In the genomic region with DNA sequence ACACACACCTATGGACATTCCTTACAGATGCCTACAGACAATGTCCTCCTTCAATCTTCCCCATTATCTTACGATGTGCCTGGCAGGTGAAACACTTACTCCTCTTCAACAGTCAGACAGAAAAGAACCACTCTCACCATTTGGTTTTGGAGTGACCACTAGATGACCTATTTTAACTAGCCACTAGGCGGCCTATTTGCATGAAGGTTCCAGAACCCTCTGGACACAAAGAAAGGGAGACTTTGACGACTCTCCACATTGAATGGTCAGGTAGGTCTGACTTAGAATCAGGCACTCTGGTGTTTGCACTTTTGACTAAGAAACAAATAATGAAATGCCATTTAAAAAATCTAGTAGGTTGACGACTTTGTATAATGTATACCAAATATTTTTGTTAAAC, we compare ENCODE assay signal across 13 cellular contexts. TPM values are rescaled to one million over a fixed set of nuclear protein-coding genes. Genes with fewer than 3 reads are reported as not detected.
DNase-seq lines count a peak whose midpoint lies in the region; ATAC-seq, FAIRE-seq and TF ChIP-seq lines count a peak whose summit lies in the region.
"Had no signal": no experiment of that assay in that cellular context is flagged by ENCODE, and none has a peak within 500 bp of the region (broad histone marks: within the 10 kb centered on the region; RNA-seq: fewer than 3 reads in every experiment).

No MANE protein-coding gene starts in this region.

- H3K4me3 Mint-ChIP-seq in stimulated activated naive CD8-positive, alpha-beta T cell treated with anti-CD3 and anti-CD28 coated beads, Interleukin-15, amount 100 ng/mL, for 72 hours, result no peak overlapping the region
- H3K4me3 Mint-ChIP-seq: activated naive CD8-positive, alpha-beta T cell treated with anti-CD3 and anti-CD28 coated beads, Interleukin-2, amount 50 U/mL, for 24 hours; naive B cell had no signal

- POLR2A ChIA-PET in GM12878 (lab: Charles Lee), result no interaction called here

- in situ Hi-C loops in GM12878 (cut with MboI), result no loop called here

- H3K9ac ChIP-seq in GM12878 (ENCODE audit: control insufficient read depth, insufficient read depth, low read length) (no peak overlapping the region), liver (ENCODE audit: low read depth in 1 of 2, low read length in 2 of 2) (no peak overlapping the region)

- no peaks in the 10 kb centered on the region for H3K27me3 Mint-ChIP-seq in stimulated activated naive CD8-positive, alpha-beta T cell treated with anti-CD3 and anti-CD28 coated beads, Interleukin-15, amount 100 ng/mL, for 72 hours
- H3K27me3 Mint-ChIP-seq: activated naive CD8-positive, alpha-beta T cell treated with anti-CD3 and anti-CD28 coated beads, Interleukin-2, amount 50 U/mL, for 24 hours had no signal

- intact Hi-C loops in GM12878 (cut with micrococcal nuclease; ENCODE audit: unreplicated experiment), result no loop called here
- intact Hi-C loops in testis (cut with DNase I; ENCODE audit: low total_unique reads), result no loop called here

- TF ChIP-seq RAD21 in GM12878 (IDR thresholded peaks at IDR 0.05; ENCODE audit: insufficient read depth, low read depth, low read length) (0 out of 2 replicates have a peak, but pooled peaks have one; percentile 15), liver (IDR thresholded peaks at IDR 0.05) (peak in 1 of 2 donors; percentile 48)

- H3K36me3 ChIP-seq in GM12878 (ENCODE audit: control insufficient read depth in 2 of 2, insufficient read depth in 2 of 2, low read length in 1 of 2), result no peaks in the 10 kb centered on the region
- no peaks in the 10 kb centered on the region for H3K36me3 ChIP-seq in liver (ENCODE audit: control insufficient read depth in 4 of 4, insufficient read depth in 3 of 4, low read depth in 1 of 4, low read length in 3 of 4)
- H3K36me3 ChIP-seq in testis (ENCODE audit: low read depth, missing control alignments), result no peaks in the 10 kb centered on the region

- FAIRE-seq in GM12878 (lab: Jason Lieb, UNC), result no peak
- FAIRE-seq: D721Med had no signal

- no TSS peak for BruUV-seq in GM12878 (replicated peaks; lab: Mats Ljungman, UMichigan)

- DNase-seq in AG20443 (ENCODE audit: low spot score), result peak; percentile 41
- peak; percentile 39 for DNase-seq in HuH-7.5 (ENCODE audit: low spot score)
- DNase-seq in GM12878 (ENCODE audit: low read depth, low spot score), result no peak
- no peak for DNase-seq in stimulated activated naive CD8-positive, alpha-beta T cell treated with anti-CD3 and anti-CD28 coated beads, Interleukin-15, amount 100 ng/mL, for 72 hours
- no peak for DNase-seq in DMS153 treated with DMSO at 0.1 percent for 48 hours (lab: John Stamatoyannopoulos, UW; ENCODE audit: unreplicated experiment)
- DNase-seq in testis, result no peak
- no peak for DNase-seq in cortex of kidney (lab: John Stamatoyannopoulos, UW)
- DNase-seq: activated naive CD8-positive, alpha-beta T cell treated with anti-CD3 and anti-CD28 coated beads, Interleukin-2, amount 50 U/mL, for 24 hours; naive B cell; NCI-H1436; SIG-M5 had no signal

- H4K20me1 ChIP-seq in GM12878 (ENCODE audit: control insufficient read depth, insufficient read depth), result no peaks in the 10 kb centered on the region

- no peak overlapping the region for H2AFZ ChIP-seq in GM12878 (ENCODE audit: control insufficient read depth, low read depth, low read length)

- H3K4me1 ChIP-seq in GM12878 (ENCODE audit: control insufficient read depth, insufficient read depth, low read length) (no peaks in the 10 kb centered on the region), liver (ENCODE audit: control insufficient read depth in 4 of 4, insufficient read depth in 4 of 4, low read length in 3 of 4) (no peaks in the 10 kb centered on the region), testis (peaks cover 3% of the 10 kb centered on the region)

- RAD21 ChIA-PET in GM12878 (lab: Charles Lee; ENCODE audit: unreplicated experiment), result no interaction called here

- H3K27ac ChIP-seq in GM12878 (ENCODE audit: control insufficient read depth, insufficient read depth) (no peak overlapping the region), liver (ENCODE audit: low read depth in 1 of 2, low read length in 2 of 2) (no peak overlapping the region), testis (no peak overlapping the region)

- H3K79me2 ChIP-seq in GM12878 (ENCODE audit: control insufficient read depth, insufficient read depth, low read length), result no peaks in the 10 kb centered on the region

- TF ChIP-seq CTCF in GM12878 (IDR thresholded peaks at IDR 0.05 in 2 of 3, conservative IDR thresholded peaks at IDR 0.05 in 1 of 3; ENCODE audit: control insufficient read depth in 2 of 3, extremely low read depth in 1 of 3, insufficient read depth in 1 of 3, low read depth in 3 of 3, low read length in 3 of 3) (peak in 1 of 3 experiments; percentile 15; a peak in 1 of 6 replicates), liver (IDR thresholded peaks at IDR 0.05; ENCODE audit: low read depth, low read length, missing input control) (peak; percentile 14), testis (IDR thresholded peaks at IDR 0.05) (no peak)

- no peaks in the 10 kb centered on the region for H3K9me3 Mint-ChIP-seq in stimulated activated naive CD8-positive, alpha-beta T cell treated with anti-CD3 and anti-CD28 coated beads, Interleukin-15, amount 100 ng/mL, for 72 hours
- H3K9me3 Mint-ChIP-seq: activated naive CD8-positive, alpha-beta T cell treated with anti-CD3 and anti-CD28 coated beads, Interleukin-2, amount 50 U/mL, for 24 hours had no signal

- peak overlapping the region in 1 of 2 donors; percentile 14 for H3K27ac Mint-ChIP-seq in stimulated activated naive CD8-positive, alpha-beta T cell treated with anti-CD3 and anti-CD28 coated beads, Interleukin-15, amount 100 ng/mL, for 72 hours
- H3K27ac Mint-ChIP-seq: activated naive CD8-positive, alpha-beta T cell treated with anti-CD3 and anti-CD28 coated beads, Interleukin-2, amount 50 U/mL, for 24 hours had no signal

- SMC1A ChIA-PET in GM12878 (lab: Charles Lee; ENCODE audit: uncharacterized antibody, unreplicated experiment), result no interaction called here

- no peaks in the 10 kb centered on the region for H3K27me3 ChIP-seq in GM12878 (replicated peaks in 1 of 2; ENCODE audit: control insufficient read depth in 2 of 2, insufficient read depth in 2 of 2, low read length in 1 of 2)
- no peaks in the 10 kb centered on the region for H3K27me3 ChIP-seq in liver (ENCODE audit: control insufficient read depth in 4 of 4, insufficient read depth in 4 of 4, low read length in 3 of 4)
- H3K27me3 ChIP-seq in testis, result no peaks in the 10 kb centered on the region

- no peak for TF ChIP-seq POLR2A in GM12878 (IDR thresholded peaks at IDR 0.05; ENCODE audit: low read depth, low read length)
- no peak for TF ChIP-seq POLR2A in testis (IDR thresholded peaks at IDR 0.05)

- H3K4me2 ChIP-seq in GM12878 (ENCODE audit: control insufficient read depth, insufficient read depth), result no peak overlapping the region

- H3K9me3 ChIP-seq in GM12878 (replicated peaks; ENCODE audit: control insufficient read depth, insufficient read depth, low read length), result no peaks in the 10 kb centered on the region
- H3K9me3 ChIP-seq in liver (ENCODE audit: control insufficient read depth in 4 of 4, low read length in 3 of 4), result no peaks in the 10 kb centered on the region
- no peaks in the 10 kb centered on the region for H3K9me3 ChIP-seq in testis

- no peak for TF ChIP-seq EP300 in GM12878 (IDR thresholded peaks at IDR 0.05; ENCODE audit: borderline replicate concordance in 1 of 2, control insufficient read depth in 1 of 2, low read depth in 2 of 2, low read length in 2 of 2)

- peak; percentile 72 for ATAC-seq in GM12878
- no peak for ATAC-seq in stimulated activated naive CD8-positive, alpha-beta T cell treated with anti-CD3 and anti-CD28 coated beads, Interleukin-15, amount 100 ng/mL, for 72 hours
- ATAC-seq: activated naive CD8-positive, alpha-beta T cell treated with anti-CD3 and anti-CD28 coated beads, Interleukin-2, amount 50 U/mL, for 24 hours had no signal

- H3K4me1 Mint-ChIP-seq in stimulated activated naive CD8-positive, alpha-beta T cell treated with anti-CD3 and anti-CD28 coated beads, Interleukin-15, amount 100 ng/mL, for 72 hours, result peaks cover 10% of the 10 kb centered on the region
- H3K4me1 Mint-ChIP-seq: activated naive CD8-positive, alpha-beta T cell treated with anti-CD3 and anti-CD28 coated beads, Interleukin-2, amount 50 U/mL, for 24 hours; naive B cell had no signal

- 46% methylated on average over 4 of the region's 4 CpGs for WGBS in GM12878 (ENCODE audit: insufficient coverage, insufficient replicate concordance, low lambda C conversion rate, missing lambda C conversion rate)
- whole genome bisulfite sequencing in liver, result 72% methylated on average over 4 of the region's 4 CpGs
- 81 to 82% methylated on average over 4 of the region's 4 CpGs for WGBS in testis, 2 donors

- CTCF ChIA-PET in GM12878 (lab: Yijun Ruan, JAX), result no interaction called here

- no peak overlapping the region for H3K4me3 ChIP-seq in GM12878
- H3K4me3 ChIP-seq in liver (ENCODE audit: low read depth in 1 of 3, low read length in 3 of 3), result no peak overlapping the region
- no peak overlapping the region for H3K4me3 ChIP-seq in testis

RNA-seq across cellular contexts. Expression of a gene that starts 42.0 kb away (rescaled TPM):
- total RNA-seq in GM12878 (2013; cell fraction: nucleolus; rRNA removed), result not detected in 2 replicates
- 0.38 TPM in 1 of 2 replicates, not detected in the other for total RNA-seq in GM12878 (2014; rRNA removed)
- 0.09 TPM in 1 of 2 replicates, not detected in the other for total RNA-seq in GM12878 (2014; rRNA removed; fragmentation: Illumina TruSeq; extraction: Trizol)
- total RNA-seq in GM12878 (2021), result 0.19 TPM in 1 of 2 replicates, not detected in the other
- not detected for polyA plus RNA-seq in GM12878 (2011; ENCODE audit: low read depth)
- polyA plus RNA-seq in GM12878 (2011; rRNA removed), result 0.07 and 0.08 TPM in 2 replicates
- 0.03 and 0.08 TPM in 2 replicates for polyA plus RNA-seq in GM12878 (2011; cell fraction: cytosol; rRNA removed)
- polyA plus RNA-seq in GM12878 (2011; cell fraction: nucleus; rRNA removed), result 0.13 TPM in 2 replicates
- polyA plus RNA-seq in GM12878 (2012), result not detected in 2 replicates
- 0.07 TPM in 1 of 2 replicates, not detected in the other for polyA plus RNA-seq in GM12878 (2014; fragmentation: Illumina TruSeq; extraction: Trizol)
- under 1 TPM; 0.09 to 0.16 TPM for polyA plus RNA-seq in GM12878 (2014; fragmentation: Nextera tagmentation; extraction: Ambion mirVana)
- polyA plus RNA-seq in GM12878 (2014; rRNA removed), result 0.06 and 0.16 TPM in 2 replicates
- polyA plus RNA-seq in GM12878 (2016; fragmentation: Nextera tagmentation; extraction: Ambion mirVana), result under 1 TPM; 0.09 to 0.25 TPM
- not detected in 2 replicates for polyA minus RNA-seq in GM12878 (2011; rRNA and poly(A)+ RNA removed)
- polyA minus RNA-seq in GM12878 (2011; cell fraction: cytosol; rRNA and poly(A)+ RNA removed), result not detected in 2 replicates
- not detected in 2 replicates for polyA minus RNA-seq in GM12878 (2011; cell fraction: nucleus; rRNA and poly(A)+ RNA removed)
- under 1 TPM in 1 of 2 donors, not detected in 1; 0.08 TPM for total RNA-seq in liver
- 1 to 10 TPM in 1 of 2 donors, under 1 TPM in 1; 0.58 to 3.1 TPM for polyA plus RNA-seq in liver
- 10 to 100 TPM; 11.4 to 19.9 TPM for total RNA-seq in testis
- 31.6 TPM for polyA plus RNA-seq in testis (ENCODE audit: insufficient read depth, low read depth, low replicate concordance)

RNA-seq across cellular contexts. Expression of a gene that starts 48.8 kb away (rescaled TPM):
- 0.20 and 0.21 TPM in 2 replicates for total RNA-seq in GM12878 (2013; cell fraction: nucleolus; rRNA removed)
- total RNA-seq in GM12878 (2014; rRNA removed) (under 0.01 TPM in 1 of 2 replicates, not detected in the other), GM12878 (2014; rRNA removed; fragmentation: Illumina TruSeq; extraction: Trizol) (not detected in 2 replicates), GM12878 (2021) (not detected in 2 replicates), liver (under 1 TPM in 1 of 2 donors, not detected in 1; under 0.01 TPM), testis (under 1 TPM; 0.19 to 0.39 TPM)
- not detected for polyA plus RNA-seq in GM12878 (2011; ENCODE audit: low read depth)
- polyA plus RNA-seq in GM12878 (2011; rRNA removed) (0.07 and 0.08 TPM in 2 replicates), GM12878 (2014; fragmentation: Illumina TruSeq; extraction: Trizol) (0.02 TPM in 1 of 2 replicates, not detected in the other), GM12878 (2014; fragmentation: Nextera tagmentation; extraction: Ambion mirVana) (not detected), GM12878 (2014; rRNA removed) (0.01 TPM in 1 of 2 replicates, not detected in the other), GM12878 (2016; fragmentation: Nextera tagmentation; extraction: Ambion mirVana) (not detected), liver (not detected), testis (ENCODE audit: insufficient read depth, low read depth, low replicate concordance) (0.16 TPM)
- polyA plus RNA-seq in GM12878 (2011; cell fraction: cytosol; rRNA removed), result 0.03 and 0.07 TPM in 2 replicates
- polyA plus RNA-seq in GM12878 (2011; cell fraction: nucleus; rRNA removed), result 0.04 and 0.06 TPM in 2 replicates
- polyA plus RNA-seq in GM12878 (2012), result not detected in 2 replicates
- 0.21 and 0.29 TPM in 2 replicates for polyA minus RNA-seq in GM12878 (2011; rRNA and poly(A)+ RNA removed)
- polyA minus RNA-seq in GM12878 (2011; cell fraction: cytosol; rRNA and poly(A)+ RNA removed), result 0.13 TPM in 1 of 2 replicates, not detected in the other
- 0.10 and 0.12 TPM in 2 replicates for polyA minus RNA-seq in GM12878 (2011; cell fraction: nucleus; rRNA and poly(A)+ RNA removed)

RNA-seq across cellular contexts. Expression of a gene that starts 51.8 kb away (rescaled TPM):
- 7.2 and 7.7 TPM in 2 replicates for total RNA-seq in GM12878 (2013; cell fraction: nucleolus; rRNA removed)
- total RNA-seq in GM12878 (2014; rRNA removed) (98.6 and 104 TPM in 2 replicates), GM12878 (2014; rRNA removed; fragmentation: Illumina TruSeq; extraction: Trizol) (81.9 and 82.3 TPM in 2 replicates), GM12878 (2021) (68.5 and 69.3 TPM in 2 replicates), liver (10 to 100 TPM; 32.5 to 47.9 TPM), testis (10 to 100 TPM; 60.3 to 71.3 TPM)
- 27.6 TPM for polyA plus RNA-seq in GM12878 (2011; ENCODE audit: low read depth)
- polyA plus RNA-seq in GM12878 (2011; rRNA removed) (108 and 128 TPM in 2 replicates), GM12878 (2014; fragmentation: Illumina TruSeq; extraction: Trizol) (78.8 and 80.0 TPM in 2 replicates), GM12878 (2014; fragmentation: Nextera tagmentation; extraction: Ambion mirVana) (100 to 1,000 TPM; 148 to 203 TPM), GM12878 (2014; rRNA removed) (106 and 124 TPM in 2 replicates), GM12878 (2016; fragmentation: Nextera tagmentation; extraction: Ambion mirVana) (100 to 1,000 TPM; 174 to 177 TPM), liver (10 to 100 TPM; 36.0 to 61.9 TPM), testis (ENCODE audit: insufficient read depth, low read depth, low replicate concordance) (73.9 TPM)
- polyA plus RNA-seq in GM12878 (2011; cell fraction: cytosol; rRNA removed), result 71.8 and 90.7 TPM in 2 replicates
- polyA plus RNA-seq in GM12878 (2011; cell fraction: nucleus; rRNA removed), result 56.8 and 59.3 TPM in 2 replicates
- polyA plus RNA-seq in GM12878 (2012), result 46.6 and 58.0 TPM in 2 replicates
- polyA minus RNA-seq in GM12878 (2011; rRNA and poly(A)+ RNA removed), result 33.0 and 37.8 TPM in 2 replicates
- polyA minus RNA-seq in GM12878 (2011; cell fraction: cytosol; rRNA and poly(A)+ RNA removed), result 12.4 and 18.0 TPM in 2 replicates
- polyA minus RNA-seq in GM12878 (2011; cell fraction: nucleus; rRNA and poly(A)+ RNA removed), result 11.7 and 14.4 TPM in 2 replicates

RNA-seq across cellular contexts. Expression of a gene that starts 52.6 kb away (rescaled TPM):
- 171 and 186 TPM in 2 replicates for total RNA-seq in GM12878 (2013; cell fraction: nucleolus; rRNA removed)
- total RNA-seq in GM12878 (2014; rRNA removed) (347 and 350 TPM in 2 replicates), GM12878 (2014; rRNA removed; fragmentation: Illumina TruSeq; extraction: Trizol) (329 and 350 TPM in 2 replicates), GM12878 (2021) (306 and 317 TPM in 2 replicates), liver (100 to 1,000 TPM; 124 to 155 TPM), testis (100 to 1,000 TPM; 166 to 200 TPM)
- polyA plus RNA-seq in GM12878 (2011; ENCODE audit: low read depth), result 136 TPM
- polyA plus RNA-seq in GM12878 (2011; rRNA removed) (133 and 194 TPM in 2 replicates), GM12878 (2014; fragmentation: Illumina TruSeq; extraction: Trizol) (294 and 401 TPM in 2 replicates), GM12878 (2014; fragmentation: Nextera tagmentation; extraction: Ambion mirVana) (100 to 1,000 TPM; 201 to 241 TPM), GM12878 (2014; rRNA removed) (170 and 172 TPM in 2 replicates), GM12878 (2016; fragmentation: Nextera tagmentation; extraction: Ambion mirVana) (100 to 1,000 TPM; 452 to 457 TPM), liver (10 to 100 TPM; 59.5 to 64.1 TPM), testis (ENCODE audit: insufficient read depth, low read depth, low replicate concordance) (277 TPM)
- polyA plus RNA-seq in GM12878 (2011; cell fraction: cytosol; rRNA removed), result 104 and 110 TPM in 2 replicates
- polyA plus RNA-seq in GM12878 (2011; cell fraction: nucleus; rRNA removed), result 182 and 230 TPM in 2 replicates
- 168 and 174 TPM in 2 replicates for polyA plus RNA-seq in GM12878 (2012)
- polyA minus RNA-seq in GM12878 (2011; rRNA and poly(A)+ RNA removed), result 148 and 226 TPM in 2 replicates
- 166 and 180 TPM in 2 replicates for polyA minus RNA-seq in GM12878 (2011; cell fraction: cytosol; rRNA and poly(A)+ RNA removed)
- 125 and 214 TPM in 2 replicates for polyA minus RNA-seq in GM12878 (2011; cell fraction: nucleus; rRNA and poly(A)+ RNA removed)

Comparison
In these comparisons a context has a peak if more than half of its experiments do, and no peak if none do; other contexts are left out.
1. DNase-seq: peak in AG20443 (single experiment) and HuH-7.5 (single experiment); none in GM12878 (single experiment), stimulated activated naive CD8-positive, alpha-beta T cell treated with anti-CD3 and anti-CD28 coated beads, Interleukin-15, amount 100 ng/mL, for 72 hours (0 of 2), DMS153 treated with DMSO at 0.1 percent for 48 hours (single experiment), testis (single experiment) and cortex of kidney (single experiment).
2. RNA of a gene that starts 42.0 kb away (total RNA-seq): 11.4 to 19.9 TPM in testis; 0.08 TPM in liver and 0.09 to 0.38 TPM in GM12878; every median in the first group is over 4 times any median in the second.